In the genomic region with DNA sequence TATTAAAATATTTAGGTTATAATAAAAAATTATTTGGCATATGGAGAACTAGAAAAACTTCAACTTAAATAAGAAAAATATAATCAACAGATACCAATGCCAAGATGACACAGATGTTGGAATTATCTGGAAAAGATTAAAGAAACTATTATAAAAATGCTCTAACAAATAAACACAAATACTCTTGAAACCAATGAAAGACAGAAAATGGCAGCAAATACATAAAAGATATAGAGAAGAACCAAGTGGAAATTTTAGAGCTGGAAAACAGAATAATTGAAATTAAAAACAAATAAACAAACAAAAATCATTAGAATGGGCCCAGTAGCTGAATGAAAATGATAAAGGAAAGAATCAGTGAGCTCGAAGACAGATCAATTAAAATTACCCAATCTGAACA, we compare ENCODE assay signal across 9 cellular contexts. TPM values are rescaled to one million over a fixed set of nuclear protein-coding genes. Genes with fewer than 3 reads are reported as not detected.
"Had no signal": no experiment of that assay in that cellular context is flagged by ENCODE, and none has a peak within 500 bp of the region (broad histone marks: within the 10 kb centered on the region; RNA-seq: fewer than 3 reads in every experiment).

No MANE protein-coding gene starts in this region.

- FAIRE-seq: HepG2 had no signal

- H3K9me3 ChIP-seq: HAP-1 had no signal

- H3K4me3 ChIP-seq: GM23248, HAP-1 had no signal

- H2AFZ ChIP-seq: GM23248 had no signal

- H3K4me2 ChIP-seq: KMS-11 had no signal

- H3K9ac ChIP-seq: GM23248, KMS-11 had no signal

- H3K27ac ChIP-seq: GM23248, HL-60, KMS-11 had no signal

- H3K36me3 ChIP-seq: HAP-1 had no signal

- DNase-seq: GM23248, GOT3, H7, HFFc6, KBM-7 had no signal

RNA-seq across cellular contexts. Expression of a gene that starts 5.1 kb away (rescaled TPM):
- total RNA-seq: GM23248, HFFc6 had no signal
